8 cellular contexts compared by ENCODE assay signal in the genomic region with DNA sequence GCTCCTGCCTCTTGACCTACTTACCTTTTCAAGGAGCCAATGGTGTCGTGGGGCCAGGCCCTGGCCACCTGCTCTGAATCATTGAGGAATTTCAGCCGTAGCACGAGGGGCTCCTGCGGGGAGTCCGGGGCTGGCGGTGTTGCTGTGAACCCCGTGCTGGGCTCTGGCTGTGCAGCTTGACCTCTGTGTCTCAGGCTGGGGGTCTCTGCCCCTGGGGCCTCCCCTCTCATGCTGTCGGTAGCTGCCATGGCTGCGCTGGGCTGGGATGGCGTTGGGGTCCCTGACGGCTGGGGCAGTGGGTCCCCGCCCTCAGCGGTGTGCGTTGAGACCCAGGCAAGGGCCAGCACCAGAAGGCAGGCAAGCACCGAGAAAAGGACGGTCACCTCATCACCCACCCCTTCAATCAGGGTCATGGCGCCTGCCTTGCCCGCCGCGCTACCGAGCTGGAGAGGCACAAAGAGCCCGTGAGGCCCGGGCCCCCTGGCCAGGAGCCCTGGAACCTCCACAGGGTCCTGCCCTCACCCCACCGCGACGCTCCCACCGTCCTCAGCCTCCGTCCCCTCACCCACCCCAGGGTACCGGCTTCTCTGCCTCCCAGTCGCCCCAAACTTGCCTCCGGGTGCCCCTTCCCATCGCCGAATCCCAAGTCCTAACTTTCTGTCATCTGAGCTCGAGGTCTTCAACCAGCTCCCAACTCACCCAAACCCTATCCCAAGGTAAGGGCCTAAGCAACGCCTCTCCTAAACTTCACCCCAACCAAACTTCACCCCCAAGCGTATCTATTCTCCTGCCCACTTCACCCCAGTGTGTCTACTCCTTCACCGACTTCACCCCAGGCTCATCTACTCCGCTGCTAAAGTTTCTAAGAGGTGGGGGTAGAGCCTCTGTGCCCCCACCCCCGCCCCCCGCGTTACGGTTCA. TPM values are rescaled to one million over a fixed set of nuclear protein-coding genes. Genes with fewer than 3 reads are reported as not detected.
DNase-seq lines count a peak whose midpoint lies in the region; ATAC-seq, FAIRE-seq and TF ChIP-seq lines count a peak whose summit lies in the region.

No MANE protein-coding gene starts in this region.

- no peak overlapping the region for H2AFZ ChIP-seq in HepG2 (ENCODE audit: low read length)

- intact Hi-C loops in activated CD4-positive, alpha-beta T cell treated with anti-CD3 and anti-CD28 coated beads, Interleukin-2, amount 10 ng/mL, durations not matched to agents 24 days and 14 days (cut with micrococcal nuclease) = loop anchor here (1.0 to 10.0 kb wide), 6 partner anchors 54 to 1458 kb away; a partner anchor contains a TSS
- intact Hi-C loops in ascending aorta (cut with DNase I) = loop anchor here (5.0 to 10.0 kb wide), 3 partner anchors 165 to 1368 kb away; a partner anchor contains a TSS
- intact Hi-C loops in HepG2 (cut with micrococcal nuclease; ENCODE audit: unreplicated experiment) = loop anchor here (10.0 kb wide), 1 partner anchor 162 kb away; a partner anchor contains a TSS
- intact Hi-C loops in thyroid gland (cut with DNase I) = no loop called here

- H3K36me3 ChIP-seq in ascending aorta (peaks cover 0 to 3% of the 10 kb centered on the region in 2 donors), HepG2 (replicated peaks in 1 of 2; ENCODE audit: control insufficient read depth in 1 of 2, insufficient read depth in 2 of 2, low read length in 2 of 2) (0 out of 5 replicates have a peak, but pooled peaks cover 0 to 1% of the 10 kb centered on the region in 2 experiments), thyroid gland (no peaks in the 10 kb centered on the region)

- H3K36me3 Mint-ChIP-seq in activated CD4-positive, alpha-beta T cell treated with anti-CD3 and anti-CD28 coated beads, Interleukin-2, amount 10 ng/mL, durations not matched to agents 24 days and 14 days (ENCODE audit: low read depth) = peaks cover 19% of the 10 kb centered on the region

- H3K27ac Mint-ChIP-seq in activated CD4-positive, alpha-beta T cell treated with anti-CD3 and anti-CD28 coated beads, Interleukin-2, amount 10 ng/mL, durations not matched to agents 24 days and 14 days = peak overlapping the region; percentile 90

- H3K4me2 ChIP-seq in HepG2 (ENCODE audit: low read depth, low read length) = peak overlapping the region; percentile 97

- peaks cover 40% of the 10 kb centered on the region for H3K79me2 ChIP-seq in HepG2 (ENCODE audit: insufficient read depth, low read length)

- no peaks in the 10 kb centered on the region for H3K9me3 Mint-ChIP-seq in activated CD4-positive, alpha-beta T cell treated with anti-CD3 and anti-CD28 coated beads, Interleukin-2, amount 10 ng/mL, durations not matched to agents 24 days and 14 days

- TF ChIP-seq CTCF in ascending aorta (IDR thresholded peaks at IDR 0.05) (no peak), HepG2 (CRISPR knock-in tag; IDR thresholded peaks at IDR 0.05) (no peak), thyroid gland (IDR thresholded peaks at IDR 0.05) (no peak)

- ATAC-seq in HepG2 (no peak), HG03025 (IDR thresholded peaks at IDR 0.05; ENCODE audit: low FRiP score, unreplicated experiment) (no peak)

- peak overlapping the region; percentile 95 for H3K4me3 Mint-ChIP-seq in activated CD4-positive, alpha-beta T cell treated with anti-CD3 and anti-CD28 coated beads, Interleukin-2, amount 10 ng/mL, durations not matched to agents 24 days and 14 days

- peaks cover 13% of the 10 kb centered on the region for H3K27me3 Mint-ChIP-seq in activated CD4-positive, alpha-beta T cell treated with anti-CD3 and anti-CD28 coated beads, Interleukin-2, amount 10 ng/mL, durations not matched to agents 24 days and 14 days

- TF ChIP-seq RAD21 in HepG2 (CRISPR knock-in tag; IDR thresholded peaks at IDR 0.05) = no peak

- H3K9me3 ChIP-seq in ascending aorta (no peaks in the 10 kb centered on the region), HepG2 (ENCODE audit: low read length) (no peaks in the 10 kb centered on the region), thyroid gland (no peaks in the 10 kb centered on the region)

- 3% methylated on average over 22 of the region's 42 CpGs for WGBS in HepG2 (ENCODE audit: low lambda C conversion rate)
- WGBS in thyroid gland, 2 donors = 56 to 57% methylated on average over 30 to 36 of the region's 42 CpGs

- no TSS peak for BruUV-seq in HepG2 (replicated peaks; lab: Mats Ljungman, UMichigan)

- H3K4me3 ChIP-seq in ascending aorta (peak overlapping the region; percentile 75 to 87), HepG2 (replicated peaks in 1 of 3; ENCODE audit: insufficient read depth in 1 of 3, low read depth in 2 of 3, low read length in 3 of 3) (peak overlapping the region; percentile 85 to 96 (median 88)), thyroid gland (replicated peaks in 1 of 3) (peak overlapping the region; percentile 73 to 86 (median 77))

- H3K9ac ChIP-seq in HepG2 (ENCODE audit: insufficient read depth, low read depth, low read length) = peak overlapping the region; percentile 100

- in situ Hi-C loops in HepG2 (cut with HindIII; ENCODE audit: extremely low pct_ligation_motif_present, low pct_unique_long_range_greater_than_20kb) = no loop called here

- CTCF ChIA-PET in HepG2 (lab: Yijun Ruan, JAX; ENCODE audit: low intra/inter-chr PET ratio, low total read pairs) = no interaction called here

- POLR2A ChIA-PET in HepG2 (lab: Yijun Ruan, JAX) = interaction anchor here (0.9 to 3.8 kb wide), 3 partner anchors 20 to 54 kb away, joined by 3 to 144 read pairs (median 4); a partner anchor contains a TSS

- no peaks in the 10 kb centered on the region for H3K27me3 ChIP-seq in ascending aorta
- H3K27me3 ChIP-seq in HepG2 (ENCODE audit: control insufficient read depth in 1 of 2, insufficient read depth in 2 of 2, low read length in 2 of 2) = no peaks in the 10 kb centered on the region; a peak in 1 of 5 replicates
- H3K27me3 ChIP-seq in thyroid gland = no peaks in the 10 kb centered on the region

- no peak for DNase-seq in activated CD4-positive, alpha-beta T cell treated with anti-CD3 and anti-CD28 coated beads, Interleukin-2, amount 10 ng/mL, durations not matched to agents 24 days and 14 days
- no peak for DNase-seq in activated CD4-positive, alpha-beta T cell treated with anti-CD3 and anti-CD28 coated beads for 1 hour
- DNase-seq in ascending aorta (ENCODE audit: low spot score in 2 of 2) (no peak), HepG2 (ENCODE audit: low spot score) (no peak), thyroid gland (no peak)
- DNase-seq in stimulated activated CD4-positive, alpha-beta T cell treated with anti-CD3 and anti-CD28 coated beads, Interleukin-4, amount 100 ng/mL, for 24 hours = no peak
- no peak for DNase-seq in activated CD8-positive, alpha-beta memory T cell treated with anti-CD3 and anti-CD28 coated beads, Interleukin-2, amount 50 U/mL, for 4 hours

- no peak for TF ChIP-seq EP300 in HepG2 (IDR thresholded peaks at IDR 0.05; ENCODE audit: low read depth in 2 of 2, low read length in 2 of 2)
- TF ChIP-seq EP300 in HepG2 (CRISPR knock-in tag; IDR thresholded peaks at IDR 0.05; ENCODE audit: borderline replicate concordance) = no peak

- H3K4me1 ChIP-seq in ascending aorta = peaks cover 24 to 38% of the 10 kb centered on the region in 2 donors
- peaks cover 48% of the 10 kb centered on the region for H3K4me1 ChIP-seq in HepG2 (ENCODE audit: insufficient read depth, low read length)
- H3K4me1 ChIP-seq in thyroid gland = peaks cover 31 to 46% of the 10 kb centered on the region in 2 donors

- H3K4me1 Mint-ChIP-seq in activated CD4-positive, alpha-beta T cell treated with anti-CD3 and anti-CD28 coated beads, Interleukin-2, amount 10 ng/mL, durations not matched to agents 24 days and 14 days = peaks cover 33% of the 10 kb centered on the region

- TF ChIP-seq POLR2A in HepG2 (IDR thresholded peaks at IDR 0.05; ENCODE audit: insufficient read depth in 1 of 2, low read depth in 2 of 2, low read length in 2 of 2) (no peak), thyroid gland (IDR thresholded peaks at IDR 0.05) (no peak)

- H4K20me1 ChIP-seq in HepG2 (ENCODE audit: insufficient read depth, low read length) = no peaks in the 10 kb centered on the region

- no peak for FAIRE-seq in HepG2 (lab: Jason Lieb, UNC)

- H3K27ac ChIP-seq in ascending aorta = peak overlapping the region; percentile 95 to 96
- H3K27ac ChIP-seq in HepG2 (ENCODE audit: extremely low read length, insufficient read depth, low read length) = peak overlapping the region; percentile 85
- H3K27ac ChIP-seq in thyroid gland = peak overlapping the region; percentile 68 to 94 (median 94)

RNA-seq across cellular contexts. Expression of a gene that starts 0.9 kb away (rescaled TPM):
- 53.8 and 59.2 TPM in 2 replicates for total RNA-seq in activated CD4-positive, alpha-beta T cell treated with anti-CD3 and anti-CD28 coated beads, Interleukin-2, amount 10 ng/mL, durations not matched to agents 24 days and 14 days
- total RNA-seq in ascending aorta = 143 TPM
- 31.8 and 51.6 TPM in 2 replicates for total RNA-seq in HepG2 (2016; rRNA removed; fragmentation: Illumina TruSeq; extraction: Trizol)
- total RNA-seq in HepG2 (2016; cell fraction: cytosol; rRNA removed; fragmentation: Illumina TruSeq; extraction: Trizol; ENCODE audit: low read depth) = 65.7 and 75.8 TPM in 2 replicates
- 32.2 and 52.0 TPM in 2 replicates for total RNA-seq in HepG2 (2016; cell fraction: insoluble cytoplasmic fraction; rRNA removed; fragmentation: Illumina TruSeq; extraction: Trizol)
- total RNA-seq in HepG2 (2016; cell fraction: membrane; rRNA removed; fragmentation: Illumina TruSeq; extraction: Trizol) = 89.1 and 106 TPM in 2 replicates
- 25.0 and 26.7 TPM in 2 replicates for total RNA-seq in HepG2 (2016; cell fraction: nucleus; rRNA removed; fragmentation: Illumina TruSeq; extraction: Trizol)
- polyA plus RNA-seq in HepG2 (2011; rRNA removed) = 44.8 and 47.8 TPM in 2 replicates
- 27.8 and 54.6 TPM in 2 replicates for polyA plus RNA-seq in HepG2 (2011; cell fraction: cytosol; rRNA removed)
- polyA plus RNA-seq in HepG2 (2011; cell fraction: nucleus; rRNA removed) = 66.5 and 75.5 TPM in 2 replicates
- polyA plus RNA-seq in HepG2 (2012) = 33.8 and 40.3 TPM in 2 replicates
- polyA plus RNA-seq in HepG2 (2016; cell fraction: cytosol; fragmentation: Illumina TruSeq; extraction: Trizol; ENCODE audit: low read depth) = 123 and 138 TPM in 2 replicates
- polyA plus RNA-seq in HepG2 (2016; cell fraction: insoluble cytoplasmic fraction; fragmentation: Illumina TruSeq; extraction: Trizol; ENCODE audit: low read depth) = 51.6 and 55.5 TPM in 2 replicates
- polyA plus RNA-seq in HepG2 (2016; cell fraction: membrane; fragmentation: Illumina TruSeq; extraction: Trizol; ENCODE audit: low read depth) = 146 and 154 TPM in 2 replicates
- polyA plus RNA-seq in HepG2 (2016; cell fraction: nucleus; fragmentation: Illumina TruSeq; extraction: Trizol; ENCODE audit: insufficient read depth, low read depth) = 85.5 and 89.1 TPM in 2 replicates
- 5.6 and 25.8 TPM in 2 replicates for polyA minus RNA-seq in HepG2 (2011; rRNA and poly(A)+ RNA removed; ENCODE audit: low replicate concordance)
- 22.8 and 25.2 TPM in 2 replicates for polyA minus RNA-seq in HepG2 (2011; cell fraction: cytosol; rRNA and poly(A)+ RNA removed)
- 5.6 and 6.3 TPM in 2 replicates for polyA minus RNA-seq in HepG2 (2011; cell fraction: nucleus; rRNA and poly(A)+ RNA removed)
- total RNA-seq in thyroid gland = 10 to 100 TPM; 33.7 to 78.7 (median 44.2) TPM

RNA-seq across cellular contexts. Expression of a gene that starts 1.8 kb away (rescaled TPM):
- total RNA-seq in activated CD4-positive, alpha-beta T cell treated with anti-CD3 and anti-CD28 coated beads, Interleukin-2, amount 10 ng/mL, durations not matched to agents 24 days and 14 days = 90.8 and 92.3 TPM in 2 replicates
- total RNA-seq in ascending aorta (121 TPM), HepG2 (2016; rRNA removed; fragmentation: Illumina TruSeq; extraction: Trizol) (33.0 and 52.9 TPM in 2 replicates), thyroid gland (100 to 1,000 TPM in 1 of 4 donors, 10 to 100 TPM in 3; 71.8 to 114 (median 78.8) TPM)
- total RNA-seq in HepG2 (2016; cell fraction: cytosol; rRNA removed; fragmentation: Illumina TruSeq; extraction: Trizol; ENCODE audit: low read depth) = 29.1 and 30.5 TPM in 2 replicates
- 32.4 and 60.3 TPM in 2 replicates for total RNA-seq in HepG2 (2016; cell fraction: insoluble cytoplasmic fraction; rRNA removed; fragmentation: Illumina TruSeq; extraction: Trizol)
- 41.0 and 43.4 TPM in 2 replicates for total RNA-seq in HepG2 (2016; cell fraction: membrane; rRNA removed; fragmentation: Illumina TruSeq; extraction: Trizol)
- 51.3 and 66.2 TPM in 2 replicates for total RNA-seq in HepG2 (2016; cell fraction: nucleus; rRNA removed; fragmentation: Illumina TruSeq; extraction: Trizol)
- 55.7 and 69.5 TPM in 2 replicates for polyA plus RNA-seq in HepG2 (2011; rRNA removed)
- 26.4 and 50.0 TPM in 2 replicates for polyA plus RNA-seq in HepG2 (2011; cell fraction: cytosol; rRNA removed)
- polyA plus RNA-seq in HepG2 (2011; cell fraction: nucleus; rRNA removed) = 502 and 643 TPM in 2 replicates
- polyA plus RNA-seq in HepG2 (2012) = 25.5 and 34.3 TPM in 2 replicates
- polyA plus RNA-seq in HepG2 (2016; cell fraction: cytosol; fragmentation: Illumina TruSeq; extraction: Trizol; ENCODE audit: low read depth) = 23.6 and 24.6 TPM in 2 replicates
- polyA plus RNA-seq in HepG2 (2016; cell fraction: insoluble cytoplasmic fraction; fragmentation: Illumina TruSeq; extraction: Trizol; ENCODE audit: low read depth) = 29.6 and 34.7 TPM in 2 replicates
- 31.2 and 34.1 TPM in 2 replicates for polyA plus RNA-seq in HepG2 (2016; cell fraction: membrane; fragmentation: Illumina TruSeq; extraction: Trizol; ENCODE audit: low read depth)
- 122 and 126 TPM in 2 replicates for polyA plus RNA-seq in HepG2 (2016; cell fraction: nucleus; fragmentation: Illumina TruSeq; extraction: Trizol; ENCODE audit: insufficient read depth, low read depth)
- 72.5 and 75.7 TPM in 2 replicates for polyA minus RNA-seq in HepG2 (2011; rRNA and poly(A)+ RNA removed; ENCODE audit: low replicate concordance)
- polyA minus RNA-seq in HepG2 (2011; cell fraction: cytosol; rRNA and poly(A)+ RNA removed) = 14.0 and 16.2 TPM in 2 replicates
- polyA minus RNA-seq in HepG2 (2011; cell fraction: nucleus; rRNA and poly(A)+ RNA removed) = 80.8 and 95.9 TPM in 2 replicates

RNA-seq across cellular contexts. Expression of a gene that starts 3.9 kb away (rescaled TPM):
- total RNA-seq in activated CD4-positive, alpha-beta T cell treated with anti-CD3 and anti-CD28 coated beads, Interleukin-2, amount 10 ng/mL, durations not matched to agents 24 days and 14 days = 54.3 and 60.0 TPM in 2 replicates
- total RNA-seq in ascending aorta (82.6 TPM), HepG2 (2016; rRNA removed; fragmentation: Illumina TruSeq; extraction: Trizol) (24.9 and 31.3 TPM in 2 replicates), thyroid gland (10 to 100 TPM; 49.0 to 75.2 (median 66.2) TPM)
- 26.6 and 28.2 TPM in 2 replicates for total RNA-seq in HepG2 (2016; cell fraction: cytosol; rRNA removed; fragmentation: Illumina TruSeq; extraction: Trizol; ENCODE audit: low read depth)
- 24.2 and 30.5 TPM in 2 replicates for total RNA-seq in HepG2 (2016; cell fraction: insoluble cytoplasmic fraction; rRNA removed; fragmentation: Illumina TruSeq; extraction: Trizol)
- total RNA-seq in HepG2 (2016; cell fraction: membrane; rRNA removed; fragmentation: Illumina TruSeq; extraction: Trizol) = 34.8 and 39.9 TPM in 2 replicates
- total RNA-seq in HepG2 (2016; cell fraction: nucleus; rRNA removed; fragmentation: Illumina TruSeq; extraction: Trizol) = 26.5 and 31.8 TPM in 2 replicates
- polyA plus RNA-seq in HepG2 (2011; rRNA removed) = 61.4 and 62.0 TPM in 2 replicates
- 54.9 and 70.5 TPM in 2 replicates for polyA plus RNA-seq in HepG2 (2011; cell fraction: cytosol; rRNA removed)
- polyA plus RNA-seq in HepG2 (2011; cell fraction: nucleus; rRNA removed) = 255 and 313 TPM in 2 replicates
- polyA plus RNA-seq in HepG2 (2012) = 46.4 and 66.8 TPM in 2 replicates
- polyA plus RNA-seq in HepG2 (2016; cell fraction: cytosol; fragmentation: Illumina TruSeq; extraction: Trizol; ENCODE audit: low read depth) = 23.3 and 25.2 TPM in 2 replicates
- polyA plus RNA-seq in HepG2 (2016; cell fraction: insoluble cytoplasmic fraction; fragmentation: Illumina TruSeq; extraction: Trizol; ENCODE audit: low read depth) = 36.6 and 44.9 TPM in 2 replicates
- 48.3 and 57.9 TPM in 2 replicates for polyA plus RNA-seq in HepG2 (2016; cell fraction: membrane; fragmentation: Illumina TruSeq; extraction: Trizol; ENCODE audit: low read depth)
- polyA plus RNA-seq in HepG2 (2016; cell fraction: nucleus; fragmentation: Illumina TruSeq; extraction: Trizol; ENCODE audit: insufficient read depth, low read depth) = 94.3 and 94.4 TPM in 2 replicates
- polyA minus RNA-seq in HepG2 (2011; rRNA and poly(A)+ RNA removed; ENCODE audit: low replicate concordance) = 70.7 and 91.8 TPM in 2 replicates
- polyA minus RNA-seq in HepG2 (2011; cell fraction: cytosol; rRNA and poly(A)+ RNA removed) = 43.3 and 46.7 TPM in 2 replicates
- 71.4 and 81.1 TPM in 2 replicates for polyA minus RNA-seq in HepG2 (2011; cell fraction: nucleus; rRNA and poly(A)+ RNA removed)

RNA-seq across cellular contexts. Expression of a gene that starts 23.0 kb away (rescaled TPM):
- total RNA-seq in activated CD4-positive, alpha-beta T cell treated with anti-CD3 and anti-CD28 coated beads, Interleukin-2, amount 10 ng/mL, durations not matched to agents 24 days and 14 days = 115 and 127 TPM in 2 replicates
- total RNA-seq in ascending aorta (390 TPM), HepG2 (2016; rRNA removed; fragmentation: Illumina TruSeq; extraction: Trizol) (47.4 and 73.4 TPM in 2 replicates), thyroid gland (100 to 1,000 TPM in 1 of 4 donors, 10 to 100 TPM in 3; 48.5 to 109 (median 69.0) TPM)
- 8.6 and 14.7 TPM in 2 replicates for total RNA-seq in HepG2 (2016; cell fraction: cytosol; rRNA removed; fragmentation: Illumina TruSeq; extraction: Trizol; ENCODE audit: low read depth)
- 34.8 and 77.4 TPM in 2 replicates for total RNA-seq in HepG2 (2016; cell fraction: insoluble cytoplasmic fraction; rRNA removed; fragmentation: Illumina TruSeq; extraction: Trizol)
- 26.6 and 30.8 TPM in 2 replicates for total RNA-seq in HepG2 (2016; cell fraction: membrane; rRNA removed; fragmentation: Illumina TruSeq; extraction: Trizol)
- total RNA-seq in HepG2 (2016; cell fraction: nucleus; rRNA removed; fragmentation: Illumina TruSeq; extraction: Trizol) = 63.4 and 65.4 TPM in 2 replicates
- polyA plus RNA-seq in HepG2 (2011; rRNA removed) = 46.0 and 51.9 TPM in 2 replicates
- polyA plus RNA-seq in HepG2 (2011; cell fraction: cytosol; rRNA removed) = 27.2 and 39.8 TPM in 2 replicates
- polyA plus RNA-seq in HepG2 (2011; cell fraction: nucleus; rRNA removed) = 152 and 184 TPM in 2 replicates
- polyA plus RNA-seq in HepG2 (2012) = 43.5 and 58.1 TPM in 2 replicates
- polyA plus RNA-seq in HepG2 (2016; cell fraction: cytosol; fragmentation: Illumina TruSeq; extraction: Trizol; ENCODE audit: low read depth) = 13.4 and 18.9 TPM in 2 replicates
- 43.1 and 59.0 TPM in 2 replicates for polyA plus RNA-seq in HepG2 (2016; cell fraction: insoluble cytoplasmic fraction; fragmentation: Illumina TruSeq; extraction: Trizol; ENCODE audit: low read depth)
- 34.8 and 39.1 TPM in 2 replicates for polyA plus RNA-seq in HepG2 (2016; cell fraction: membrane; fragmentation: Illumina TruSeq; extraction: Trizol; ENCODE audit: low read depth)
- polyA plus RNA-seq in HepG2 (2016; cell fraction: nucleus; fragmentation: Illumina TruSeq; extraction: Trizol; ENCODE audit: insufficient read depth, low read depth) = 204 and 209 TPM in 2 replicates
- polyA minus RNA-seq in HepG2 (2011; rRNA and poly(A)+ RNA removed; ENCODE audit: low replicate concordance) = 135 and 192 TPM in 2 replicates
- polyA minus RNA-seq in HepG2 (2011; cell fraction: cytosol; rRNA and poly(A)+ RNA removed) = 36.1 and 36.4 TPM in 2 replicates
- polyA minus RNA-seq in HepG2 (2011; cell fraction: nucleus; rRNA and poly(A)+ RNA removed) = 37.8 and 40.6 TPM in 2 replicates

RNA-seq across cellular contexts. Expression of a gene that starts 24.7 kb away (rescaled TPM):
- total RNA-seq in activated CD4-positive, alpha-beta T cell treated with anti-CD3 and anti-CD28 coated beads, Interleukin-2, amount 10 ng/mL, durations not matched to agents 24 days and 14 days = 26.5 and 26.8 TPM in 2 replicates
- total RNA-seq in ascending aorta = 15.8 TPM
- total RNA-seq in HepG2 (2016; rRNA removed; fragmentation: Illumina TruSeq; extraction: Trizol) = 21.3 and 22.6 TPM in 2 replicates
- 12.6 and 13.7 TPM in 2 replicates for total RNA-seq in HepG2 (2016; cell fraction: cytosol; rRNA removed; fragmentation: Illumina TruSeq; extraction: Trizol; ENCODE audit: low read depth)
- total RNA-seq in HepG2 (2016; cell fraction: insoluble cytoplasmic fraction; rRNA removed; fragmentation: Illumina TruSeq; extraction: Trizol) = 20.7 and 24.2 TPM in 2 replicates
- total RNA-seq in HepG2 (2016; cell fraction: membrane; rRNA removed; fragmentation: Illumina TruSeq; extraction: Trizol) = 11.2 and 14.0 TPM in 2 replicates
- 11.2 and 11.8 TPM in 2 replicates for total RNA-seq in HepG2 (2016; cell fraction: nucleus; rRNA removed; fragmentation: Illumina TruSeq; extraction: Trizol)
- 16.4 and 17.3 TPM in 2 replicates for polyA plus RNA-seq in HepG2 (2011; rRNA removed)
- polyA plus RNA-seq in HepG2 (2011; cell fraction: cytosol; rRNA removed) = 19.6 and 22.3 TPM in 2 replicates
- 13.9 TPM in 2 replicates for polyA plus RNA-seq in HepG2 (2011; cell fraction: nucleus; rRNA removed)
- polyA plus RNA-seq in HepG2 (2012) = 12.1 and 12.5 TPM in 2 replicates
- 8.2 and 9.4 TPM in 2 replicates for polyA plus RNA-seq in HepG2 (2016; cell fraction: cytosol; fragmentation: Illumina TruSeq; extraction: Trizol; ENCODE audit: low read depth)
- 24.7 and 27.5 TPM in 2 replicates for polyA plus RNA-seq in HepG2 (2016; cell fraction: insoluble cytoplasmic fraction; fragmentation: Illumina TruSeq; extraction: Trizol; ENCODE audit: low read depth)
- 9.4 and 11.3 TPM in 2 replicates for polyA plus RNA-seq in HepG2 (2016; cell fraction: membrane; fragmentation: Illumina TruSeq; extraction: Trizol; ENCODE audit: low read depth)
- 18.0 and 20.6 TPM in 2 replicates for polyA plus RNA-seq in HepG2 (2016; cell fraction: nucleus; fragmentation: Illumina TruSeq; extraction: Trizol; ENCODE audit: insufficient read depth, low read depth)
- polyA minus RNA-seq in HepG2 (2011; rRNA and poly(A)+ RNA removed; ENCODE audit: low replicate concordance) = 36.0 and 75.6 TPM in 2 replicates
- 8.6 and 12.4 TPM in 2 replicates for polyA minus RNA-seq in HepG2 (2011; cell fraction: cytosol; rRNA and poly(A)+ RNA removed)
- 7.0 and 11.7 TPM in 2 replicates for polyA minus RNA-seq in HepG2 (2011; cell fraction: nucleus; rRNA and poly(A)+ RNA removed)
- 10 to 100 TPM in 2 of 4 donors, 1 to 10 TPM in 2; 5.3 to 17.4 (median 9.6) TPM for total RNA-seq in thyroid gland
